In genomic region chr3:42652251-42652610, GRCh38 we compare ENCODE assay signal across 9 cellular contexts. TPM values are rescaled to one million over a fixed set of nuclear protein-coding genes. Genes with fewer than 3 reads are reported as not detected.
DNase-seq lines count a peak whose midpoint lies in the region; ATAC-seq and TF ChIP-seq lines count a peak whose summit lies in the region.
"Had no signal": no experiment of that assay in that cellular context is flagged by ENCODE, and none has a peak within 500 bp of the region (broad histone marks: within the 10 kb centered on the region; RNA-seq: fewer than 3 reads in every experiment).

No MANE protein-coding gene starts in this region.

- POLR2A ChIA-PET in activated CD4-positive, alpha-beta memory T cell treated with anti-CD3 and anti-CD28 coated beads, Interleukin-2, amount 10 ng/mL, durations not matched to agents 7 days and 5 days (lab: Charles Lee) = interaction anchor here (0.9 to 2.9 kb wide), 6 partner anchors 11 to 71 kb away, joined by 3 to 12 read pairs (median 4); partner anchors contain the start of genes NKTR and SEC22C

- H3K9me3 Mint-ChIP-seq in activated CD4-positive, alpha-beta memory T cell treated with anti-CD3 and anti-CD28 coated beads, Interleukin-2, amount 10 ng/mL, durations not matched to agents 7 days and 5 days = no peaks in the 10 kb centered on the region

- intact Hi-C loops in sigmoid colon (cut with DNase I) = loop anchor here (2.0 to 5.0 kb wide), 2 partner anchors 51 to 70 kb away; partner anchors contain the start of genes NKTR and SEC22C

- TF ChIP-seq CTCF in cardiac fibroblast (IDR thresholded peaks at IDR 0.05; ENCODE audit: low read depth, low read length) = no peak
- TF ChIP-seq CTCF in sigmoid colon (IDR thresholded peaks at IDR 0.05) = no peak

- no peaks in the 10 kb centered on the region for H3K27me3 ChIP-seq in sigmoid colon

- peaks cover 0 to 27% (median 0%) of the 10 kb centered on the region in 4 donors for H3K36me3 ChIP-seq in sigmoid colon

- H3K4me1 ChIP-seq in sigmoid colon = peaks cover 0 to 76% (median 63%) of the 10 kb centered on the region in 4 donors

- peaks cover 11% of the 10 kb centered on the region for H3K36me3 Mint-ChIP-seq in activated CD4-positive, alpha-beta memory T cell treated with anti-CD3 and anti-CD28 coated beads, Interleukin-2, amount 10 ng/mL, durations not matched to agents 7 days and 5 days (ENCODE audit: low read depth)

- no peaks in the 10 kb centered on the region for H3K9me3 ChIP-seq in sigmoid colon

- CTCF ChIA-PET in activated CD4-positive, alpha-beta memory T cell treated with anti-CD3 and anti-CD28 coated beads, Interleukin-2, amount 10 ng/mL, durations not matched to agents 7 days and 5 days (lab: Charles Lee) = interaction anchor here (1.2 to 1.7 kb wide), 4 partner anchors 9 to 95 kb away, joined by 3 to 7 read pairs (median 5); no protein-coding TSS in a partner anchor

- WGBS in sigmoid colon, 2 donors = 46 to 58% methylated on average over 1 of the region's 1 CpG

- TF ChIP-seq POLR2A in sigmoid colon (IDR thresholded peaks at IDR 0.05) = no peak

- DNase-seq in cardiac fibroblast (ENCODE audit: low read depth in 2 of 2) (no peak), sigmoid colon (no peak), SK-N-DZ (ENCODE audit: low spot score) (no peak), NCI-H1048 (lab: John Stamatoyannopoulos, UW) (no peak), SHP77 treated with DMSO at 0.1 percent for 48 hours (lab: John Stamatoyannopoulos, UW) (no peak)
- no peak for DNase-seq in activated CD4-positive, alpha-beta memory T cell treated with anti-CD3 and anti-CD28 coated beads, Interleukin-2, amount 10 ng/mL, durations not matched to agents 7 days and 5 days

- H3K27ac Mint-ChIP-seq in activated CD4-positive, alpha-beta memory T cell treated with anti-CD3 and anti-CD28 coated beads, Interleukin-2, amount 10 ng/mL, durations not matched to agents 7 days and 5 days = no peak overlapping the region

- ATAC-seq in GM18517 (IDR thresholded peaks at IDR 0.05; ENCODE audit: unreplicated experiment) (peak; percentile 4), HG03108 (IDR thresholded peaks at IDR 0.05; ENCODE audit: unreplicated experiment) (peak; percentile 29)

- peak overlapping the region; percentile 93 to 98 (median 96) for H3K27ac ChIP-seq in sigmoid colon

- H3K4me1 Mint-ChIP-seq in activated CD4-positive, alpha-beta memory T cell treated with anti-CD3 and anti-CD28 coated beads, Interleukin-2, amount 10 ng/mL, durations not matched to agents 7 days and 5 days = peaks cover 24% of the 10 kb centered on the region

- H3K4me3 ChIP-seq in cardiac fibroblast (replicated peaks in 1 of 2; ENCODE audit: low read depth in 2 of 2, low read length in 2 of 2) (peak overlapping the region; percentile 25 to 84), sigmoid colon (peak overlapping the region in 3 of 4 donors; percentile 74 to 96 (median 93))

- H3K27me3 Mint-ChIP-seq in activated CD4-positive, alpha-beta memory T cell treated with anti-CD3 and anti-CD28 coated beads, Interleukin-2, amount 10 ng/mL, durations not matched to agents 7 days and 5 days = peaks cover 10% of the 10 kb centered on the region

- TF ChIP-seq EP300 in sigmoid colon (IDR thresholded peaks at IDR 0.05) = no peak

- H3K4me3 Mint-ChIP-seq in activated CD4-positive, alpha-beta memory T cell treated with anti-CD3 and anti-CD28 coated beads, Interleukin-2, amount 10 ng/mL, durations not matched to agents 7 days and 5 days = no peak overlapping the region

RNA-seq across cellular contexts. Expression of gene ZBTB47, which starts 1.3 kb away (rescaled TPM):
- 10 to 100 TPM; 34.9 to 74.8 (median 56.9) TPM for total RNA-seq in sigmoid colon
- polyA plus RNA-seq in sigmoid colon = 10 to 100 TPM in 1 of 3 donors, 1 to 10 TPM in 2; 6.2 to 21.0 (median 9.5) TPM
- polyA plus RNA-seq in SK-N-DZ (2014; cell fraction: cytosol; rRNA removed) = 3.1 and 4.7 TPM in 2 replicates
- polyA plus RNA-seq in SK-N-DZ (2014; cell fraction: nucleus; rRNA removed) = 5.1 and 5.3 TPM in 2 replicates
- total RNA-seq in activated CD4-positive, alpha-beta memory T cell treated with anti-CD3 and anti-CD28 coated beads, Interleukin-2, amount 10 ng/mL, durations not matched to agents 7 days and 5 days = 1 to 10 TPM in 1 of 2 experiments, under 1 TPM in 1; 0.93 to 1.1 TPM

RNA-seq across cellular contexts. Expression of gene KLHL40, which starts 33.1 kb away (rescaled TPM):
- under 1 TPM in 1 of 4 donors, not detected in 3; under 0.01 TPM for total RNA-seq in sigmoid colon
- not detected for polyA plus RNA-seq in sigmoid colon
- polyA plus RNA-seq in SK-N-DZ (2014; cell fraction: cytosol; rRNA removed) = not detected in 2 replicates
- not detected in 2 replicates for polyA plus RNA-seq in SK-N-DZ (2014; cell fraction: nucleus; rRNA removed)
- total RNA-seq in activated CD4-positive, alpha-beta memory T cell treated with anti-CD3 and anti-CD28 coated beads, Interleukin-2, amount 10 ng/mL, durations not matched to agents 7 days and 5 days = not detected
- total RNA-seq: dermis microvascular lymphatic vessel endothelial cell had no signal

RNA-seq across cellular contexts. Expression of gene HHATL, which starts 50.4 kb away (rescaled TPM):
- not detected for total RNA-seq in sigmoid colon
- polyA plus RNA-seq in sigmoid colon = 1 to 10 TPM in 1 of 3 donors, under 1 TPM in 1, not detected in 1; 0.31 to 1.4 TPM
- polyA plus RNA-seq in SK-N-DZ (2014; cell fraction: cytosol; rRNA removed) = 0.19 TPM in 1 of 2 replicates, not detected in the other
- 1.1 TPM in 1 of 2 replicates, not detected in the other for polyA plus RNA-seq in SK-N-DZ (2014; cell fraction: nucleus; rRNA removed)
- under 1 TPM in 1 of 2 experiments, not detected in 1; 0.25 TPM for total RNA-seq in activated CD4-positive, alpha-beta memory T cell treated with anti-CD3 and anti-CD28 coated beads, Interleukin-2, amount 10 ng/mL, durations not matched to agents 7 days and 5 days
- total RNA-seq: dermis microvascular lymphatic vessel endothelial cell had no signal

RNA-seq across cellular contexts. Expression of gene NKTR, which starts 51.7 kb away (rescaled TPM):
- total RNA-seq in sigmoid colon = 100 to 1,000 TPM in 1 of 4 donors, 10 to 100 TPM in 3; 81.3 to 130 (median 84.4) TPM
- 10 to 100 TPM in 1 of 3 donors, 1 to 10 TPM in 2; 1.8 to 27.9 (median 2.5) TPM for polyA plus RNA-seq in sigmoid colon
- 18.0 and 31.5 TPM in 2 replicates for polyA plus RNA-seq in SK-N-DZ (2014; cell fraction: cytosol; rRNA removed)
- 131 and 159 TPM in 2 replicates for polyA plus RNA-seq in SK-N-DZ (2014; cell fraction: nucleus; rRNA removed)
- total RNA-seq in activated CD4-positive, alpha-beta memory T cell treated with anti-CD3 and anti-CD28 coated beads, Interleukin-2, amount 10 ng/mL, durations not matched to agents 7 days and 5 days = 10 to 100 TPM; 97.8 to 98.9 TPM

Comparison
In these comparisons a context has a peak if more than half of its experiments do, and no peak if none do; other contexts are left out.
1. RNA of gene ZBTB47, which starts 1.3 kb away (total RNA-seq): 34.9 to 74.8 TPM in sigmoid colon; 0.93 to 1.1 TPM in activated CD4-positive, alpha-beta memory T cell treated with anti-CD3 and anti-CD28 coated beads, Interleukin-2, amount 10 ng/mL, durations not matched to agents 7 days and 5 days; every median in the first group is over 10 times any median in the second.